In the genomic region with DNA sequence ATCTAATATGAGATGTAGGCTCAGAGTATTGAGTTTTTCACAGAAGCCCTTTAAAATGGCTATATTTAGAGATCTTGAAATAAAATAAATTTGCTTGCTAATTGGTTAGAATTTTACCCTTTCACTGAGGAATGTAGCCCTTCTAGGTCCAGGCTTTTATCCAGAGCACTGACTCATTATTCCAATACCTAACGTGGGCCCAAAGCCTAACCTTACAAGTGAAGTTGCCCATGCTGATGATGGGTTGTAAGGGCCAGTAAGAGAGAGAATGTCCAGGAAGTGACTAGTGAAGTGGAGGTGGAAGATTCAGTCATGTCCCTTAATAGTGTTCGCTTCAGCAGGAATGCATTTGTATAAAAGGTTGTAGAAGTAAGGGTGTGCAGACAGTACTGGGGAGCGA, we compare ENCODE assay signal across 16 cellular contexts.
"Had no signal": no experiment of that assay in that cellular context is flagged by ENCODE, and none has a peak within 500 bp of the region (broad histone marks: within the 10 kb centered on the region; RNA-seq: fewer than 3 reads in every experiment).

No MANE protein-coding gene starts in this region.

- H3K4me3 Mint-ChIP-seq: activated B cell treated with CpG ODN at 0.5 μM for 24 hours; activated CD8-positive, alpha-beta T cell treated with anti-CD3 and anti-CD28 coated beads for 36 hours; activated naive CD8-positive, alpha-beta T cell treated with anti-CD3 and anti-CD28 coated beads, Interleukin-2, amount 10 ng/mL, durations not matched to agents 7 days and 5 days; naive thymus-derived CD8-positive, alpha-beta T cell had no signal

- H3K27ac Mint-ChIP-seq: activated B cell treated with CpG ODN at 0.5 μM for 24 hours; activated CD8-positive, alpha-beta T cell treated with anti-CD3 and anti-CD28 coated beads for 36 hours; activated naive CD8-positive, alpha-beta T cell treated with anti-CD3 and anti-CD28 coated beads, Interleukin-2, amount 10 ng/mL, durations not matched to agents 7 days and 5 days; progenitor cell of endocrine pancreas had no signal

- DNase-seq: activated B cell treated with CpG ODN at 0.5 μM for 24 hours; activated CD4-positive, alpha-beta T cell treated with anti-CD3 and anti-CD28 coated beads for 48 hours; activated CD8-positive, alpha-beta T cell treated with anti-CD3 and anti-CD28 coated beads for 36 hours; activated gamma-delta T cell treated with Interleukin-2 at 50 U/mL for 16 hours; activated naive CD8-positive, alpha-beta T cell treated with anti-CD3 and anti-CD28 coated beads, Interleukin-2, amount 10 ng/mL, durations not matched to agents 7 days and 5 days; activated T-cell treated with anti-CD3 and anti-CD28 coated beads, Interleukin-2, amount 50 U/mL, for 48 hours; kidney; mesenchymal stem cell; naive thymus-derived CD8-positive, alpha-beta T cell; right cardiac atrium; stimulated activated CD4-positive, alpha-beta T cell treated with anti-CD3 and anti-CD28 coated beads, Interleukin-4, amount 100 ng/mL, for 24 hours; stimulated activated naive CD4-positive, alpha-beta T cell; T-helper 2 cell; transverse colon had no signal

- H3K27me3 Mint-ChIP-seq: activated B cell treated with CpG ODN at 0.5 μM for 24 hours; activated CD8-positive, alpha-beta T cell treated with anti-CD3 and anti-CD28 coated beads for 36 hours; activated naive CD8-positive, alpha-beta T cell treated with anti-CD3 and anti-CD28 coated beads, Interleukin-2, amount 10 ng/mL, durations not matched to agents 7 days and 5 days; naive thymus-derived CD8-positive, alpha-beta T cell; progenitor cell of endocrine pancreas had no signal

- H3K9me3 ChIP-seq: transverse colon had no signal

- ATAC-seq: activated CD8-positive, alpha-beta T cell treated with anti-CD3 and anti-CD28 coated beads for 36 hours; naive thymus-derived CD8-positive, alpha-beta T cell; right cardiac atrium had no signal

- H3K4me1 Mint-ChIP-seq: activated B cell treated with CpG ODN at 0.5 μM for 24 hours had no signal

- H3K9me3 Mint-ChIP-seq: activated naive CD8-positive, alpha-beta T cell treated with anti-CD3 and anti-CD28 coated beads, Interleukin-2, amount 10 ng/mL, durations not matched to agents 7 days and 5 days had no signal

- H3K27me3 ChIP-seq: transverse colon had no signal

- H3K27ac ChIP-seq: skin epidermis, transverse colon had no signal

- H3K4me3 ChIP-seq: skin epidermis, transverse colon had no signal
